Comparison of ENCODE assay signal across 1 cellular context in the genomic region with DNA sequence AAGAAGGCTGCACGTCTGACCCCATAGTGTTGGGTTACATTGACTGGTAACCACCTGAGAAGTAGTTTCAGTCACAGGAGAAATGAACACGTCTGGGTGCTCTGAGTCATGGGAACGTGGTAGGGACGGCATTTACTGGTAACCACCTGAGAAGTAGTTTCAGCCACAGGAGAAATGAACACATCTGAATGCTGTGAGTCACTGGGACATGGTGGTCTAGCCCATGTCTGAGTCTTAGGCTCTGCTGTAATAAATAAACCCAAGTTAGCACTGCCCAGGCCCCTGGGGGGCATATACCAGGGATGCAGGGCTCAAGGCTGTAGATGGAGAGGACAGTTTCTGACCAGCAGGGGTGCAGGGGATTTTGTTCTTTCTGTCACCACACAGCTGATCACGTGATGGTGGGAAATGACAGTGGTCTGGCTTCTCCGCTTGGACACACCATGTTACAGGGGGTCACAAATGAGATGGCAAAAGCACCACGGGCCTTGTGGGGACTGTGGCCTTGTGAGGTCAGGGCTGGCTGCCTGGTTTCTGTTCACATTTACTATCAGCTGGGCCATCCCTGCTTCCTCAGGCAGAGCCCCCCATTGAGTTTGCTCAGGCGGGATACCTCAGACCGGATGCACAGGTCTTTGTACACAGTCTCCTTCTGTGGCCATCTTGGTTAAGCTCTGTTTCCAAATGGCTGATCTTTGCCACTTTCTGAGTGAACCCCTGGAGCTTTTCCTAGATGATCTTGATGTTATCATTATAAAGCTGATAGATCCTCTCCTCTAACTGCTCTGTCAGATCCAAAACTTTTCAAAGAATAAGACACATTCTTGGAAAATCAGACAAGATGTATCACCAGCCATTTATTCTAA.
TF ChIP-seq lines count a peak whose summit lies in the region.

No MANE protein-coding gene starts in this region.

TF ChIP-seq in GM12878, 131 proteins besides CTCF, POLR2A, EP300 and RAD21 (continued from another document):
- TF ChIP-seq ESRRA (IDR thresholded peaks at IDR 0.05; ENCODE audit: low read length) (no peak), IKZF2 (IDR thresholded peaks at IDR 0.05) (peak; percentile 98), CHD2 (IDR thresholded peaks at IDR 0.05; ENCODE audit: borderline replicate concordance, low read depth, low read length) (peak; percentile 81; the same call in 1 of the 2 replicates), NR2C2 (IDR thresholded peaks at IDR 0.05; ENCODE audit: borderline replicate concordance, control insufficient read depth, insufficient read length, low read depth) (no peak), ZNF384 (IDR thresholded peaks at IDR 0.05; ENCODE audit: borderline replicate concordance, low read depth, low read length) (no peak), WRNIP1 (IDR thresholded peaks at IDR 0.05; ENCODE audit: borderline replicate concordance, low read depth, low read length) (0 out of 2 replicates have a peak, but pooled peaks have one; percentile 45), SMAD5 (IDR thresholded peaks at IDR 0.05; ENCODE audit: low read depth) (no peak), BHLHE40 (IDR thresholded peaks at IDR 0.05; ENCODE audit: borderline replicate concordance in 1 of 2, low read depth in 2 of 2, low read length in 1 of 2) (peak; percentile 92 to 96), BCL11A (IDR thresholded peaks at IDR 0.05; ENCODE audit: low read depth, low read length) (peak; percentile 98), SMARCA5 (IDR thresholded peaks at IDR 0.05) (no peak), YBX1 (IDR thresholded peaks at IDR 0.05) (no peak), ZNF622 (IDR thresholded peaks at IDR 0.05) (no peak), RBBP5 (conservative IDR thresholded peaks at IDR 0.05) (no peak), MEF2A (IDR thresholded peaks at IDR 0.05; ENCODE audit: insufficient read depth, low read depth, low read length) (0 out of 2 replicates have a peak, but pooled peaks have one; percentile 47), RB1 (IDR thresholded peaks at IDR 0.05; ENCODE audit: borderline replicate concordance) (no peak), CHD1 (IDR thresholded peaks at IDR 0.05; ENCODE audit: low read depth, low read length) (no peak), EED (IDR thresholded peaks at IDR 0.05; ENCODE audit: low read depth) (peak; percentile 98), NFXL1 (IDR thresholded peaks at IDR 0.05; ENCODE audit: borderline replicate concordance) (no peak), CEBPB (IDR thresholded peaks at IDR 0.05; ENCODE audit: borderline replicate concordance in 1 of 2, low read depth in 2 of 2, low read length in 2 of 2) (peak in 1 of 2 experiments; percentile 96; a peak in 2 of 4 replicates), MEF2B (IDR thresholded peaks at IDR 0.05; ENCODE audit: partially characterized antibody, poor library complexity, severe bottlenecking) (peak; percentile 97), STAT3 (IDR thresholded peaks at IDR 0.05; ENCODE audit: low read depth, low read length) (peak; percentile 99), FOXM1 (IDR thresholded peaks at IDR 0.05; ENCODE audit: low read depth, low read length) (peak; percentile 98), GATAD2B (conservative IDR thresholded peaks at IDR 0.05; ENCODE audit: low read depth) (peak; percentile 98), HDAC2 (IDR thresholded peaks at IDR 0.05) (no peak), CREM (IDR thresholded peaks at IDR 0.05; ENCODE audit: low read depth) (peak; percentile 94), HCFC1 (IDR thresholded peaks at IDR 0.05; ENCODE audit: low read length) (peak; percentile 20; the same call in 1 of the 2 replicates), ZNF217 (IDR thresholded peaks at IDR 0.05) (peak; percentile 64), LARP7 (IDR thresholded peaks at IDR 0.05) (peak; percentile 22; the same call in 1 of the 2 replicates), BMI1 (IDR thresholded peaks at IDR 0.05; ENCODE audit: borderline replicate concordance) (peak; percentile 88)
- TF ChIP-seq, protein P1, sequence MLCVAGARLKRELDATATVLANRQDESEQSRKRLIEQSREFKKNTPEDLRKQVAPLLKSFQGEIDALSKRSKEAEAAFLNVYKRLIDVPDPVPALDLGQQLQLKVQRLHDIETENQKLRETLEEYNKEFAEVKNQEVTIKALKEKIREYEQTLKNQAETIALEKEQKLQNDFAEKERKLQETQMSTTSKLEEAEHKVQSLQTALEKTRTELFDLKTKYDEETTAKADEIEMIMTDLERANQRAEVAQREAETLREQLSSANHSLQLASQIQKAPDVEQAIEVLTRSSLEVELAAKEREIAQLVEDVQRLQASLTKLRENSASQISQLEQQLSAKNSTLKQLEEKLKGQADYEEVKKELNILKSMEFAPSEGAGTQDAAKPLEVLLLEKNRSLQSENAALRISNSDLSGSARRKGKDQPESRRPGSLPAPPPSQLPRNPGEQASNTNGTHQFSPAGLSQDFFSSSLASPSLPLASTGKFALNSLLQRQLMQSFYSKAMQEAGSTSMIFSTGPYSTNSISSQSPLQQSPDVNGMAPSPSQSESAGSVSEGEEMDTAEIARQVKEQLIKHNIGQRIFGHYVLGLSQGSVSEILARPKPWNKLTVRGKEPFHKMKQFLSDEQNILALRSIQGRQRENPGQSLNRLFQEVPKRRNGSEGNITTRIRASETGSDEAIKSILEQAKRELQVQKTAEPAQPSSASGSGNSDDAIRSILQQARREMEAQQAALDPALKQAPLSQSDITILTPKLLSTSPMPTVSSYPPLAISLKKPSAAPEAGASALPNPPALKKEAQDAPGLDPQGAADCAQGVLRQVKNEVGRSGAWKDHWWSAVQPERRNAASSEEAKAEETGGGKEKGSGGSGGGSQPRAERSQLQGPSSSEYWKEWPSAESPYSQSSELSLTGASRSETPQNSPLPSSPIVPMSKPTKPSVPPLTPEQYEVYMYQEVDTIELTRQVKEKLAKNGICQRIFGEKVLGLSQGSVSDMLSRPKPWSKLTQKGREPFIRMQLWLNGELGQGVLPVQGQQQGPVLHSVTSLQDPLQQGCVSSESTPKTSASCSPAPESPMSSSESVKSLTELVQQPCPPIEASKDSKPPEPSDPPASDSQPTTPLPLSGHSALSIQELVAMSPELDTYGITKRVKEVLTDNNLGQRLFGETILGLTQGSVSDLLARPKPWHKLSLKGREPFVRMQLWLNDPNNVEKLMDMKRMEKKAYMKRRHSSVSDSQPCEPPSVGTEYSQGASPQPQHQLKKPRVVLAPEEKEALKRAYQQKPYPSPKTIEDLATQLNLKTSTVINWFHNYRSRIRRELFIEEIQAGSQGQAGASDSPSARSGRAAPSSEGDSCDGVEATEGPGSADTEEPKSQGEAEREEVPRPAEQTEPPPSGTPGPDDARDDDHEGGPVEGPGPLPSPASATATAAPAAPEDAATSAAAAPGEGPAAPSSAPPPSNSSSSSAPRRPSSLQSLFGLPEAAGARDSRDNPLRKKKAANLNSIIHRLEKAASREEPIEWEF (IDR thresholded peaks at IDR 0.05; ENCODE audit: insufficient replicate concordance, low read depth, low read length): peak; percentile 92
- TF ChIP-seq, protein P2, sequence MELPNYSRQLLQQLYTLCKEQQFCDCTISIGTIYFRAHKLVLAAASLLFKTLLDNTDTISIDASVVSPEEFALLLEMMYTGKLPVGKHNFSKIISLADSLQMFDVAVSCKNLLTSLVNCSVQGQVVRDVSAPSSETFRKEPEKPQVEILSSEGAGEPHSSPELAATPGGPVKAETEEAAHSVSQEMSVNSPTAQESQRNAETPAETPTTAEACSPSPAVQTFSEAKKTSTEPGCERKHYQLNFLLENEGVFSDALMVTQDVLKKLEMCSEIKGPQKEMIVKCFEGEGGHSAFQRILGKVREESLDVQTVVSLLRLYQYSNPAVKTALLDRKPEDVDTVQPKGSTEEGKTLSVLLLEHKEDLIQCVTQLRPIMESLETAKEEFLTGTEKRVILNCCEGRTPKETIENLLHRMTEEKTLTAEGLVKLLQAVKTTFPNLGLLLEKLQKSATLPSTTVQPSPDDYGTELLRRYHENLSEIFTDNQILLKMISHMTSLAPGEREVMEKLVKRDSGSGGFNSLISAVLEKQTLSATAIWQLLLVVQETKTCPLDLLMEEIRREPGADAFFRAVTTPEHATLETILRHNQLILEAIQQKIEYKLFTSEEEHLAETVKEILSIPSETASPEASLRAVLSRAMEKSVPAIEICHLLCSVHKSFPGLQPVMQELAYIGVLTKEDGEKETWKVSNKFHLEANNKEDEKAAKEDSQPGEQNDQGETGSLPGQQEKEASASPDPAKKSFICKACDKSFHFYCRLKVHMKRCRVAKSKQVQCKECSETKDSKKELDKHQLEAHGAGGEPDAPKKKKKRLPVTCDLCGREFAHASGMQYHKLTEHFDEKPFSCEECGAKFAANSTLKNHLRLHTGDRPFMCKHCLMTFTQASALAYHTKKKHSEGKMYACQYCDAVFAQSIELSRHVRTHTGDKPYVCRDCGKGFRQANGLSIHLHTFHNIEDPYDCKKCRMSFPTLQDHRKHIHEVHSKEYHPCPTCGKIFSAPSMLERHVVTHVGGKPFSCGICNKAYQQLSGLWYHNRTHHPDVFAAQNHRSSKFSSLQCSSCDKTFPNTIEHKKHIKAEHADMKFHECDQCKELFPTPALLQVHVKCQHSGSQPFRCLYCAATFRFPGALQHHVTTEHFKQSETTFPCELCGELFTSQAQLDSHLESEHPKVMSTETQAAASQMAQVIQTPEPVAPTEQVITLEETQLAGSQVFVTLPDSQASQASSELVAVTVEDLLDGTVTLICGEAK (IDR thresholded peaks at IDR 0.05; ENCODE audit: borderline replicate concordance): no peak
